ENCODE assay signal across 1 cellular context in genomic region chr1:1351511-1352427, GRCh38.
TF ChIP-seq lines count a peak whose summit lies in the region.

No MANE protein-coding gene starts in this region.

TF ChIP-seq in IMR-90, 13 proteins besides CTCF, POLR2A, EP300 and RAD21 (continued from another document):
- TF ChIP-seq MAZ (IDR thresholded peaks at IDR 0.05; ENCODE audit: borderline replicate concordance, low read depth, low read length) = no peak
- no peak for TF ChIP-seq BHLHE40 (IDR thresholded peaks at IDR 0.05; ENCODE audit: low read depth, low read length)
- TF ChIP-seq ELK1 (IDR thresholded peaks at IDR 0.05; ENCODE audit: borderline replicate concordance, low read depth, low read length) = no peak
- no peak for TF ChIP-seq MAFK (IDR thresholded peaks at IDR 0.05; ENCODE audit: low read depth, low read length)
- no peak for TF ChIP-seq SMC3 (IDR thresholded peaks at IDR 0.05; ENCODE audit: low read depth, low read length)
- TF ChIP-seq RFX5 (IDR thresholded peaks at IDR 0.05; ENCODE audit: low read depth, low read length) = no peak
- TF ChIP-seq CHD1 (IDR thresholded peaks at IDR 0.05; ENCODE audit: low read depth, low read length) = no peak
- no peak for TF ChIP-seq USF2 (IDR thresholded peaks at IDR 0.05; ENCODE audit: low read depth, low read length)
